In genomic region chr14:100726812-100727564, GRCh38 we compare ENCODE assay signal across 20 cellular contexts. TPM values are rescaled to one million over a fixed set of nuclear protein-coding genes. Genes with fewer than 3 reads are reported as not detected.
DNase-seq lines count a peak whose midpoint lies in the region; ATAC-seq and TF ChIP-seq lines count a peak whose summit lies in the region.
"Had no signal": no experiment of that assay in that cellular context is flagged by ENCODE, and none has a peak within 500 bp of the region (broad histone marks: within the 10 kb centered on the region; RNA-seq: fewer than 3 reads in every experiment).

TSS of gene DLK1 (plus strand) at chr14:100726892. CDS start at chr14:100727069, 177 bp downstream.

- TF ChIP-seq EP300 in SK-N-SH (IDR thresholded peaks at IDR 0.05; ENCODE audit: borderline replicate concordance in 1 of 2, low read depth in 1 of 2, low read length in 1 of 2): no peak

- peak; percentile 91 for DNase-seq in SK-N-SH
- DNase-seq in ecto neural progenitor cell (ENCODE audit: low spot score): peak; percentile 71
- peak; percentile 65 for DNase-seq in left kidney (ENCODE audit: low read depth, low spot score)
- no peak for DNase-seq in MM.1S
- no peak for DNase-seq in activated effector memory CD4-positive, alpha-beta T cell treated with Interleukin-2 at 50 U/mL for 16 hours
- DNase-seq: activated CD4-positive, CD25-positive, alpha-beta regulatory T cell; DMS79 treated with DMSO at 0.1 percent for 48 hours; Kasumi-1; NCI-H1436 treated with DMSO at 0.1 percent for 48 hours; NCI-H446 treated with DMSO at 0.1 percent for 48 hours had no signal

- H3K4me1 ChIP-seq in SK-N-SH (ENCODE audit: control insufficient read depth in 1 of 2, insufficient read depth in 2 of 2, low read depth in 1 of 2, low read length in 1 of 2): peaks cover 0 to 81% of the 10 kb centered on the region in 2 experiments; a peak in 1 of 4 replicates
- no peaks in the 10 kb centered on the region for H3K4me1 ChIP-seq in skeletal muscle tissue (ENCODE audit: control insufficient read depth in 3 of 3, insufficient read depth in 3 of 3, low read length in 3 of 3)
- H3K4me1 ChIP-seq in MM.1S (ENCODE audit: low read length): no peaks in the 10 kb centered on the region

- 10% methylated on average over 19 of the region's 83 CpGs for WGBS in SK-N-SH (ENCODE audit: low lambda C conversion rate)

- no peak for TF ChIP-seq RAD21 in SK-N-SH (IDR thresholded peaks at IDR 0.05; ENCODE audit: low read length)

- H4K20me1 ChIP-seq in SK-N-SH (ENCODE audit: insufficient read depth): no peaks in the 10 kb centered on the region
- no peaks in the 10 kb centered on the region for H4K20me1 ChIP-seq in MM.1S (ENCODE audit: insufficient read depth, low read length)

- peak within 1 kb of the TSS in 1 of 2 experiments; percentile 58; a peak in 2 of 4 replicates for H3K4me3 ChIP-seq in SK-N-SH (ENCODE audit: low read depth in 2 of 2, low read length in 1 of 2)
- H3K4me3 ChIP-seq in skeletal muscle tissue (ENCODE audit: low read length in 3 of 3): no peak within 1 kb of the TSS
- H3K4me3 ChIP-seq in MM.1S (ENCODE audit: low read length): no peak within 1 kb of the TSS
- H3K4me3 ChIP-seq: upper lobe of left lung had no signal

- POLR2A ChIA-PET in SK-N-SH (lab: Yijun Ruan, JAX): interaction anchor here (0.6 to 6.2 kb wide), 10 partner anchors 26 to 342 kb away, joined by 3 to 35 read pairs (median 8); no protein-coding TSS in a partner anchor

- H3K79me2 ChIP-seq in SK-N-SH (ENCODE audit: insufficient read depth) (no peaks in the 10 kb centered on the region), MM.1S (ENCODE audit: low read length) (no peaks in the 10 kb centered on the region)

- H3K27me3 ChIP-seq in SK-N-SH (ENCODE audit: insufficient read depth) (peaks cover 23% of the 10 kb centered on the region; the same call in 1 of the 2 replicates), skeletal muscle tissue (ENCODE audit: control insufficient read depth in 3 of 3, insufficient read depth in 3 of 3, low read length in 3 of 3) (peaks cover 58 to 75% (median 69%) of the 10 kb centered on the region in 3 donors), MM.1S (replicated peaks; ENCODE audit: insufficient read depth, low read length) (peaks cover 13% of the 10 kb centered on the region)

- H3K36me3 ChIP-seq in SK-N-SH (replicated peaks in 1 of 2; ENCODE audit: control insufficient read depth in 1 of 2, insufficient read depth in 2 of 2, low read length in 1 of 2) (no peaks in the 10 kb centered on the region), skeletal muscle tissue (ENCODE audit: control insufficient read depth in 3 of 3, insufficient read depth in 3 of 3, low read length in 3 of 3) (no peaks in the 10 kb centered on the region), MM.1S (replicated peaks; ENCODE audit: insufficient read depth, low read length) (no peaks in the 10 kb centered on the region)
- H3K36me3 ChIP-seq: upper lobe of left lung had no signal

- H3K9me2 ChIP-seq in SK-N-SH: no peaks in the 10 kb centered on the region
- H3K9me2 ChIP-seq in MM.1S (replicated peaks; ENCODE audit: insufficient read depth, low read length): no peaks in the 10 kb centered on the region

- no peak within 1 kb of the TSS for H3K9ac ChIP-seq in SK-N-SH
- no peak within 1 kb of the TSS for H3K9ac ChIP-seq in skeletal muscle tissue (ENCODE audit: low read depth in 1 of 3, low read length in 3 of 3)
- no peak within 1 kb of the TSS for H3K9ac ChIP-seq in MM.1S (ENCODE audit: low read length)

- no peaks in the 10 kb centered on the region for H3K9me3 ChIP-seq in SK-N-SH
- H3K9me3 ChIP-seq in skeletal muscle tissue (ENCODE audit: control insufficient read depth in 3 of 3, low read length in 3 of 3): no peaks in the 10 kb centered on the region
- H3K9me3 ChIP-seq in MM.1S (replicated peaks; ENCODE audit: insufficient read depth, low read length): no peaks in the 10 kb centered on the region
- H3K9me3 ChIP-seq: upper lobe of left lung had no signal

- H3F3A ChIP-seq in SK-N-SH (replicated peaks; ENCODE audit: insufficient read depth): no peaks in the 10 kb centered on the region
- no peaks in the 10 kb centered on the region for H3F3A ChIP-seq in MM.1S (ENCODE audit: insufficient read depth, low read length)

- no peak within 1 kb of the TSS for H3K4me2 ChIP-seq in SK-N-SH
- H3K4me2 ChIP-seq in MM.1S (ENCODE audit: low read depth, low read length): no peak within 1 kb of the TSS

- no peak within 1 kb of the TSS for H2AFZ ChIP-seq in SK-N-SH (ENCODE audit: low read depth)
- H2AFZ ChIP-seq in MM.1S (ENCODE audit: low read length): no peak within 1 kb of the TSS

- TF ChIP-seq CTCF in SK-N-SH (IDR thresholded peaks at IDR 0.05) (no peak), MM.1S (IDR thresholded peaks at IDR 0.05; ENCODE audit: low read length) (no peak)

- H3K27ac ChIP-seq in SK-N-SH (ENCODE audit: low read depth in 2 of 2, low read length in 1 of 2): peak within 1 kb of the TSS in 1 of 2 experiments; percentile 91; a peak in 2 of 4 replicates
- no peak within 1 kb of the TSS for H3K27ac ChIP-seq in skeletal muscle tissue (ENCODE audit: low read depth, low read length)
- no peak within 1 kb of the TSS for H3K27ac ChIP-seq in MM.1S (ENCODE audit: low read length)
- H3K27ac ChIP-seq: upper lobe of left lung had no signal

- CTCF ChIA-PET in SK-N-SH (lab: Yijun Ruan, JAX): interaction anchor here (1.0 to 4.3 kb wide), 3 partner anchors 64 to 174 kb away, joined by 3 to 16 read pairs (median 8); no protein-coding TSS in a partner anchor

- ATAC-seq in SK-N-SH treated with all-trans-retinoic acid at 6 μM for 48 hours (no peak), HG02981 (IDR thresholded peaks at IDR 0.05; ENCODE audit: unreplicated experiment) (no peak)
- ATAC-seq: activated T-helper 17 cell treated with anti-CD3 and anti-CD28 coated beads, Interleukin-2, amount 50 U/mL, for 72 hours; stimulated activated memory B cell treated with anti-CD40 and anti-IgM and Interleukin-4, amounts not matched to agents 10 μg/mL and 1 μg/mL and 100 μg/mL, for 72 hours had no signal

TF ChIP-seq in SK-N-SH, 30 proteins besides CTCF, POLR2A, EP300 and RAD21 (continues in another document):
- TF ChIP-seq GABPA (IDR thresholded peaks at IDR 0.05; ENCODE audit: low read depth) (no peak), FOXJ3 (CRISPR knock-in tag; IDR thresholded peaks at IDR 0.05) (no peak), CHD2 (IDR thresholded peaks at IDR 0.05; ENCODE audit: low read length, partially characterized antibody) (no peak), POLR2AphosphoS5 (IDR thresholded peaks at IDR 0.05; ENCODE audit: low read depth, low read length) (no peak), RXRA (IDR thresholded peaks at IDR 0.05; ENCODE audit: borderline replicate concordance, low read depth) (no peak), MAX (IDR thresholded peaks at IDR 0.05; ENCODE audit: low read depth) (no peak), TCF12 (IDR thresholded peaks at IDR 0.05) (no peak)

TF ChIP-seq in SK-N-SH treated with all-trans-retinoic acid at 6 μM for 48 hours, 23 proteins besides CTCF, POLR2A, EP300 and RAD21 (continues in another document):
- TF ChIP-seq CSRNP3 (CRISPR knock-in tag; IDR thresholded peaks at IDR 0.05) (no peak), ESRRG (CRISPR knock-in tag; IDR thresholded peaks at IDR 0.05) (no peak), ZC3H10 (CRISPR knock-in tag; IDR thresholded peaks at IDR 0.05) (no peak), OSR1 (CRISPR knock-in tag; IDR thresholded peaks at IDR 0.05) (no peak), BACH2 (CRISPR knock-in tag; IDR thresholded peaks at IDR 0.05; ENCODE audit: borderline replicate concordance) (no peak), RARB (CRISPR knock-in tag; IDR thresholded peaks at IDR 0.05) (no peak), ZNF565 (CRISPR knock-in tag; conservative IDR thresholded peaks at IDR 0.05; ENCODE audit: low read depth) (no peak), ZNF70 (CRISPR knock-in tag; IDR thresholded peaks at IDR 0.05) (no peak), CREB5 (CRISPR knock-in tag; IDR thresholded peaks at IDR 0.05; ENCODE audit: low read depth) (no peak), POU6F1 (CRISPR knock-in tag; IDR thresholded peaks at IDR 0.05; ENCODE audit: borderline replicate concordance, low read depth) (no peak)

RNA-seq across cellular contexts. Expression of gene DLK1, which starts in this region (rescaled TPM):
- 1.2 and 1.7 TPM in 2 replicates for polyA plus RNA-seq in SK-N-SH (2012; rRNA removed)
- polyA plus RNA-seq in SK-N-SH (2012; cell fraction: cytosol; rRNA removed): 1.7 and 2.8 TPM in 2 replicates
- 0.73 and 0.87 TPM in 2 replicates for polyA plus RNA-seq in SK-N-SH (2012; cell fraction: nucleus; rRNA removed)
- 283 TPM for total RNA-seq in skeletal muscle tissue
- total RNA-seq: activated CD8-positive, alpha-beta memory T cell treated with anti-CD3 and anti-CD28 coated beads for 36 hours; activated T-helper 17 cell treated with anti-CD3 and anti-CD28 coated beads, Interleukin-2, amount 50 U/mL, for 72 hours; epithelial cell of proximal tubule; glomerular endothelial cell had no signal
- polyA plus RNA-seq: CD14-positive monocyte had no signal

Comparison
In these comparisons a context has a peak if more than half of its experiments do, and no peak if none do; other contexts are left out.
1. DNase-seq: peak in SK-N-SH (single experiment), ecto neural progenitor cell (single experiment) and left kidney (single experiment); none in MM.1S (single experiment) and activated effector memory CD4-positive, alpha-beta T cell treated with Interleukin-2 at 50 U/mL for 16 hours (single experiment).